1 cellular context compared by ENCODE assay signal in the genomic region with DNA sequence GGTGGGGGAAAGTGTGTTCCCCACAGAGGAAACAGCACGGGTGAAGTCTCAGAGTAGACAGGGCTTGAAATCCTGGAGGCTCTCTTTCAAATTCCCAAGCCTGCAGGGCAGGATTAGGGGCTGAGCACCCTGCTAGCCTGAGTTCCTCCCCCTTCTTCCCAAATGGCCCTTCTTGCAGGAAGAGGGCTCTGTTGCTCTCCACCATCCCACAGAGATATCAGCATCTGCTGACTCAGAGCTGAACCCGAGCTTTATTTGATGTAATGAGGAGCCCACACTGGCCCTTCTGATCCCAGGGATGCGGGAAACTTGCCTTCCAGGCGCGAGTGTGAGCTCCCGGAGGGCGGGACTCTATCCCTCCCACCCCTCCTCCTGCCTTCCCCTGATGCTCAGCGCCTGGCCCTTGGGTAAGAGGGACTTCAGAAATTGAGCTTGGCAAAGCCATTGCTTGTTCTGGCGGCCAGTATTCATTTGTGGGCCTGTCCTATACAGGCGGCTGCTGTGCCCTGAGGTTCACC.
TF ChIP-seq lines count a peak whose summit lies in the region.

No MANE protein-coding gene starts in this region.

TF ChIP-seq in HepG2, 621 proteins besides CTCF, POLR2A, EP300 and RAD21:
- TF ChIP-seq, protein P1, sequence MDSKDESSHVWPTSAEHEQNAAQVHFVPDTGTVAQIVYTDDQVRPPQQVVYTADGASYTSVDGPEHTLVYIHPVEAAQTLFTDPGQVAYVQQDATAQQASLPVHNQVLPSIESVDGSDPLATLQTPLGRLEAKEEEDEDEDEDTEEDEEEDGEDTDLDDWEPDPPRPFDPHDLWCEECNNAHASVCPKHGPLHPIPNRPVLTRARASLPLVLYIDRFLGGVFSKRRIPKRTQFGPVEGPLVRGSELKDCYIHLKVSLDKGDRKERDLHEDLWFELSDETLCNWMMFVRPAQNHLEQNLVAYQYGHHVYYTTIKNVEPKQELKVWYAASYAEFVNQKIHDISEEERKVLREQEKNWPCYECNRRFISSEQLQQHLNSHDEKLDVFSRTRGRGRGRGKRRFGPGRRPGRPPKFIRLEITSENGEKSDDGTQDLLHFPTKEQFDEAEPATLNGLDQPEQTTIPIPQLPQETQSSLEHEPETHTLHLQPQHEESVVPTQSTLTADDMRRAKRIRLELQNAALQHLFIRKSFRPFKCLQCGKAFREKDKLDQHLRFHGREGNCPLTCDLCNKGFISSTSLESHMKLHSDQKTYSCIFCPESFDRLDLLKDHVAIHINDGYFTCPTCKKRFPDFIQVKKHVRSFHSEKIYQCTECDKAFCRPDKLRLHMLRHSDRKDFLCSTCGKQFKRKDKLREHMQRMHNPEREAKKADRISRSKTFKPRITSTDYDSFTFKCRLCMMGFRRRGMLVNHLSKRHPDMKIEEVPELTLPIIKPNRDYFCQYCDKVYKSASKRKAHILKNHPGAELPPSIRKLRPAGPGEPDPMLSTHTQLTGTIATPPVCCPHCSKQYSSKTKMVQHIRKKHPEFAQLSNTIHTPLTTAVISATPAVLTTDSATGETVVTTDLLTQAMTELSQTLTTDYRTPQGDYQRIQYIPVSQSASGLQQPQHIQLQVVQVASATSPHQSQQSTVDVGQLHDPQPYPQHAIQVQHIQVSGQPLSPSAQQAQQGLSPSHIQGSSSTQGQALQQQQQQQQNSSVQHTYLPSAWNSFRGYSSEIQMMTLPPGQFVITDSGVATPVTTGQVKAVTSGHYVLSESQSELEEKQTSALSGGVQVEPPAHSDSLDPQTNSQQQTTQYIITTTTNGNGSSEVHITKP (CRISPR knock-in tag; IDR thresholded peaks at IDR 0.05; ENCODE audit: low read depth): no peak
- TF ChIP-seq REL (CRISPR knock-in tag; conservative IDR thresholded peaks at IDR 0.05) (no peak), ZNF496 (CRISPR knock-in tag; IDR thresholded peaks at IDR 0.05; ENCODE audit: insufficient replicate concordance) (no peak), AHR (CRISPR knock-in tag; IDR thresholded peaks at IDR 0.05) (no peak), RFX5 (IDR thresholded peaks at IDR 0.05; ENCODE audit: low read depth, low read length) (no peak), ZNF530 (CRISPR knock-in tag; IDR thresholded peaks at IDR 0.05; ENCODE audit: low read depth) (no peak)
- TF ChIP-seq, protein P2, sequence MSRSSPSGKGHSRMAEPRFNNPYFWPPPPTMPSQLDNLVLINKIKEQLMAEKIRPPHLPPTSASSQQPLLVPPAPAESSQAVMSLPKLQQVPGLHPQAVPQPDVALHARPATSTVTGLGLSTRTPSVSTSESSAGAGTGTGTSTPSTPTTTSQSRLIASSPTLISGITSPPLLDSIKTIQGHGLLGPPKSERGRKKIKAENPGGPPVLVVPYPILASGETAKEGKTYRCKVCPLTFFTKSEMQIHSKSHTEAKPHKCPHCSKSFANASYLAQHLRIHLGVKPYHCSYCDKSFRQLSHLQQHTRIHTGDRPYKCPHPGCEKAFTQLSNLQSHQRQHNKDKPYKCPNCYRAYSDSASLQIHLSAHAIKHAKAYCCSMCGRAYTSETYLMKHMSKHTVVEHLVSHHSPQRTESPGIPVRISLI (CRISPR knock-in tag; IDR thresholded peaks at IDR 0.05; ENCODE audit: borderline replicate concordance): no peak
- TF ChIP-seq, protein P3, sequence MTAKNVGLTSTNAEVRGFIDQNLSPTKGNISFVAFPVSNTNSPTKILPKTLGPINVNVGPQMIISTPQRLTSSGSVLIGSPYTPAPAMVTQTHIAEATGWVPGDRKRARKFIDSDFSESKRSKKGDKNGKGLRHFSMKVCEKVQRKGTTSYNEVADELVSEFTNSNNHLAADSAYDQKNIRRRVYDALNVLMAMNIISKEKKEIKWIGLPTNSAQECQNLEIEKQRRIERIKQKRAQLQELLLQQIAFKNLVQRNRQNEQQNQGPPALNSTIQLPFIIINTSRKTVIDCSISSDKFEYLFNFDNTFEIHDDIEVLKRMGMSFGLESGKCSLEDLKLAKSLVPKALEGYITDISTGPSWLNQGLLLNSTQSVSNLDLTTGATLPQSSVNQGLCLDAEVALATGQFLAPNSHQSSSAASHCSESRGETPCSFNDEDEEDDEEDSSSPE (CRISPR knock-in tag; IDR thresholded peaks at IDR 0.05): no peak
